1 cellular context compared by ENCODE assay signal in genomic region chr5:135229679-135230132, GRCh38.
TF ChIP-seq lines count a peak whose summit lies in the region.

No MANE protein-coding gene starts in this region.

TF ChIP-seq in HepG2, 621 proteins besides CTCF, POLR2A, EP300 and RAD21 (continued from another document and continues in another):
- TF ChIP-seq, protein P1, sequence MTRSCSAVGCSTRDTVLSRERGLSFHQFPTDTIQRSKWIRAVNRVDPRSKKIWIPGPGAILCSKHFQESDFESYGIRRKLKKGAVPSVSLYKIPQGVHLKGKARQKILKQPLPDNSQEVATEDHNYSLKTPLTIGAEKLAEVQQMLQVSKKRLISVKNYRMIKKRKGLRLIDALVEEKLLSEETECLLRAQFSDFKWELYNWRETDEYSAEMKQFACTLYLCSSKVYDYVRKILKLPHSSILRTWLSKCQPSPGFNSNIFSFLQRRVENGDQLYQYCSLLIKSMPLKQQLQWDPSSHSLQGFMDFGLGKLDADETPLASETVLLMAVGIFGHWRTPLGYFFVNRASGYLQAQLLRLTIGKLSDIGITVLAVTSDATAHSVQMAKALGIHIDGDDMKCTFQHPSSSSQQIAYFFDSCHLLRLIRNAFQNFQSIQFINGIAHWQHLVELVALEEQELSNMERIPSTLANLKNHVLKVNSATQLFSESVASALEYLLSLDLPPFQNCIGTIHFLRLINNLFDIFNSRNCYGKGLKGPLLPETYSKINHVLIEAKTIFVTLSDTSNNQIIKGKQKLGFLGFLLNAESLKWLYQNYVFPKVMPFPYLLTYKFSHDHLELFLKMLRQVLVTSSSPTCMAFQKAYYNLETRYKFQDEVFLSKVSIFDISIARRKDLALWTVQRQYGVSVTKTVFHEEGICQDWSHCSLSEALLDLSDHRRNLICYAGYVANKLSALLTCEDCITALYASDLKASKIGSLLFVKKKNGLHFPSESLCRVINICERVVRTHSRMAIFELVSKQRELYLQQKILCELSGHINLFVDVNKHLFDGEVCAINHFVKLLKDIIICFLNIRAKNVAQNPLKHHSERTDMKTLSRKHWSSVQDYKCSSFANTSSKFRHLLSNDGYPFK (CRISPR knock-in tag; IDR thresholded peaks at IDR 0.05; ENCODE audit: borderline replicate concordance): 0 out of 2 replicates have a peak, but pooled peaks have one; percentile 22
- peak; percentile 22; the same call in 1 of the 2 replicates for TF ChIP-seq PITX1 (CRISPR knock-in tag; IDR thresholded peaks at IDR 0.05)
- TF ChIP-seq ZNF639 (CRISPR knock-in tag; conservative IDR thresholded peaks at IDR 0.05): no peak
- no peak for TF ChIP-seq GPN1 (CRISPR knock-in tag; IDR thresholded peaks at IDR 0.05; ENCODE audit: borderline replicate concordance)
- no peak for TF ChIP-seq ZNF609 (CRISPR knock-in tag; IDR thresholded peaks at IDR 0.05; ENCODE audit: borderline replicate concordance)
- TF ChIP-seq, protein P2, sequence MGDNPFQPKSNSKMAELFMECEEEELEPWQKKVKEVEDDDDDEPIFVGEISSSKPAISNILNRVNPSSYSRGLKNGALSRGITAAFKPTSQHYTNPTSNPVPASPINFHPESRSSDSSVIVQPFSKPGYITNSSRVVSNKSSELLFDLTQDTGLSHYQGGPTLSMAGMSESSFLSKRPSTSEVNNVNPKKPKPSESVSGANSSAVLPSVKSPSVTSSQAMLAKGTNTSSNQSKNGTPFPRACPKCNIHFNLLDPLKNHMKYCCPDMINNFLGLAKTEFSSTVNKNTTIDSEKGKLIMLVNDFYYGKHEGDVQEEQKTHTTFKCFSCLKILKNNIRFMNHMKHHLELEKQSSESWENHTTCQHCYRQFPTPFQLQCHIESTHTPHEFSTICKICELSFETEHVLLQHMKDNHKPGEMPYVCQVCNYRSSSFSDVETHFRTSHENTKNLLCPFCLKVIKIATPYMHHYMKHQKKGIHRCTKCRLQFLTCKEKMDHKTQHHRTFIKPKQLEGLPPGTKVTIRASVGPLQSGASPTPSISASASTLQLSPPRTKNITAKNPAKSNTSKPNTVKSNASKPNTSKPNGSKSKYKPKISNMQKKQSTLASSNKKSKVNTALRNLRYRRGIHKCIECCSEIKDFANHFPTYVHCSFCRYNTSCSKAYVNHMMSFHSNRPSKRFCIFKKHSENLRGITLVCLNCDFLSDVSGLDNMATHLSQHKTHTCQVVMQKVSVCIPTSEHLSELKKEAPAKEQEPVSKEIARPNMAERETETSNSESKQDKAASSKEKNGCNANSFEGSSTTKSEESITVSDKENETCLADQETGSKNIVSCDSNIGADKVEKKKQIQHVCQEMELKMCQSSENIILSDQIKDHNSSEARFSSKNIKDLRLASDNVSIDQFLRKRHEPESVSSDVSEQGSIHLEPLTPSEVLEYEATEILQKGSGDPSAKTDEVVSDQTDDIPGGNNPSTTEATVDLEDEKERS (CRISPR knock-in tag; IDR thresholded peaks at IDR 0.05): peak; percentile 89; the same call in 1 of the 2 replicates
- no peak for TF ChIP-seq ZNF510 (CRISPR knock-in tag; IDR thresholded peaks at IDR 0.05; ENCODE audit: low read depth)
- 0 out of 2 replicates have a peak, but pooled peaks have one; percentile 32 for TF ChIP-seq ZFY (CRISPR knock-in tag; IDR thresholded peaks at IDR 0.05)
- TF ChIP-seq ZNF235 (CRISPR knock-in tag; IDR thresholded peaks at IDR 0.05; ENCODE audit: borderline replicate concordance): no peak
- TF ChIP-seq, protein P3, sequence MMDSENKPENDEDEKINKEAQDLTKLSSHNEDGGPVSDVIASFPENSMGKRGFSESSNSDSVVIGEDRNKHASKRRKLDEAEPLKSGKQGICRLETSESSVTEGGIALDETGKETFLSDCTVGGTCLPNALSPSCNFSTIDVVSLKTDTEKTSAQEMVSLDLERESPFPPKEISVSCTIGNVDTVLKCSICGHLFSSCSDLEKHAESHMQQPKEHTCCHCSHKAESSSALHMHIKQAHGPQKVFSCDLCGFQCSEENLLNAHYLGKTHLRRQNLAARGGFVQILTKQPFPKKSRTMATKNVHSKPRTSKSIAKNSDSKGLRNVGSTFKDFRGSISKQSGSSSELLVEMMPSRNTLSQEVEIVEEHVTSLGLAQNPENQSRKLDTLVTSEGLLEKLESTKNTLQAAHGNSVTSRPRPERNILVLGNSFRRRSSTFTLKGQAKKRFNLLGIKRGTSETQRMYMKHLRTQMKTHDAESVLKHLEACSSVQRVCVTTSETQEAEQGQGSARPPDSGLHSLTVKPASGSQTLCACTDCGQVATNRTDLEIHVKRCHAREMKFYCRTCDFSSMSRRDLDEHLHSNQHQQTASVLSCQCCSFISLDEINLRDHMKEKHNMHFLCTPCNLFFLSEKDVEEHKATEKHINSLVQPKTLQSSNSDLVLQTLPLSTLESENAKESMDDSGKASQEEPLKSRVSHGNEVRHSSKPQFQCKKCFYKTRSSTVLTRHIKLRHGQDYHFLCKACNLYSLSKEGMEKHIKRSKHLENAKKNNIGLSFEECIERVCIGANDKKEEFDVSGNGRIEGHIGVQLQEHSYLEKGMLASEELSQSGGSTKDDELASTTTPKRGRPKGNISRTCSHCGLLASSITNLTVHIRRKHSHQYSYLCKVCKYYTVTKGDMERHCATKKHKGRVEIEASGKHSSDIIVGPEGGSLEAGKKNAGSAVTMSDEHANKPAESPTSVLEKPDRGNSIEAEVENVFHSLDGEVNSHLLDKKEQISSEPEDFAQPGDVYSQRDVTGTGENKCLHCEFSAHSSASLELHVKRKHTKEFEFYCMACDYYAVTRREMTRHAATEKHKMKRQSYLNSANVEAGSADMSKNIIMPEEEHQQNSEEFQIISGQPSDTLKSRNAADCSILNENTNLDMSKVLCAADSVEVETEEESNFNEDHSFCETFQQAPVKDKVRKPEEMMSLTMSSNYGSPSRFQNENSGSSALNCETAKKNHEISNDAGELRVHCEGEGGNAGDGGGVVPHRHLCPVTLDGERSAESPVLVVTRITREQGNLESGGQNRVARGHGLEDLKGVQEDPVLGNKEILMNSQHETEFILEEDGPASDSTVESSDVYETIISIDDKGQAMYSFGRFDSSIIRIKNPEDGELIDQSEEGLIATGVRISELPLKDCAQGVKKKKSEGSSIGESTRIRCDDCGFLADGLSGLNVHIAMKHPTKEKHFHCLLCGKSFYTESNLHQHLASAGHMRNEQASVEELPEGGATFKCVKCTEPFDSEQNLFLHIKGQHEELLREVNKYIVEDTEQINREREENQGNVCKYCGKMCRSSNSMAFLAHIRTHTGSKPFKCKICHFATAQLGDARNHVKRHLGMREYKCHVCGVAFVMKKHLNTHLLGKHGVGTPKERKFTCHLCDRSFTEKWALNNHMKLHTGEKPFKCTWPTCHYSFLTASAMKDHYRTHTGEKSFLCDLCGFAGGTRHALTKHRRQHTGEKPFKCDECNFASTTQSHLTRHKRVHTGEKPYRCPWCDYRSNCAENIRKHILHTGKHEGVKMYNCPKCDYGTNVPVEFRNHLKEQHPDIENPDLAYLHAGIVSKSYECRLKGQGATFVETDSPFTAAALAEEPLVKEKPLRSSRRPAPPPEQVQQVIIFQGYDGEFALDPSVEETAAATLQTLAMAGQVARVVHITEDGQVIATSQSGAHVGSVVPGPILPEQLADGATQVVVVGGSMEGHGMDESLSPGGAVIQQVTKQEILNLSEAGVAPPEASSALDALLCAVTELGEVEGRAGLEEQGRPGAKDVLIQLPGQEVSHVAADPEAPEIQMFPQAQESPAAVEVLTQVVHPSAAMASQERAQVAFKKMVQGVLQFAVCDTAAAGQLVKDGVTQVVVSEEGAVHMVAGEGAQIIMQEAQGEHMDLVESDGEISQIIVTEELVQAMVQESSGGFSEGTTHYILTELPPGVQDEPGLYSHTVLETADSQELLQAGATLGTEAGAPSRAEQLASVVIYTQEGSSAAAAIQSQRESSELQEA (CRISPR knock-in tag; IDR thresholded peaks at IDR 0.05; ENCODE audit: not compliant biosample characterization): no peak
- 0 out of 2 replicates have a peak, but pooled peaks have one; percentile 40 for TF ChIP-seq ZNF224 (CRISPR knock-in tag; IDR thresholded peaks at IDR 0.05)
- no peak for TF ChIP-seq SMAD1 (CRISPR knock-in tag; IDR thresholded peaks at IDR 0.05; ENCODE audit: borderline replicate concordance, low read depth)
- TF ChIP-seq MEIS2 (CRISPR knock-in tag; IDR thresholded peaks at IDR 0.05): peak; percentile 68; the same call in 1 of the 2 replicates
- no peak for TF ChIP-seq RBM22 (optimal IDR thresholded peaks at IDR 0.05; ENCODE audit: low read length)
- TF ChIP-seq ZNF382 (CRISPR knock-in tag; IDR thresholded peaks at IDR 0.05; ENCODE audit: borderline replicate concordance): no peak
- TF ChIP-seq BCL6 (CRISPR knock-in tag; IDR thresholded peaks at IDR 0.05): peak; percentile 43; the same call in 1 of the 2 replicates
- TF ChIP-seq, protein P4, sequence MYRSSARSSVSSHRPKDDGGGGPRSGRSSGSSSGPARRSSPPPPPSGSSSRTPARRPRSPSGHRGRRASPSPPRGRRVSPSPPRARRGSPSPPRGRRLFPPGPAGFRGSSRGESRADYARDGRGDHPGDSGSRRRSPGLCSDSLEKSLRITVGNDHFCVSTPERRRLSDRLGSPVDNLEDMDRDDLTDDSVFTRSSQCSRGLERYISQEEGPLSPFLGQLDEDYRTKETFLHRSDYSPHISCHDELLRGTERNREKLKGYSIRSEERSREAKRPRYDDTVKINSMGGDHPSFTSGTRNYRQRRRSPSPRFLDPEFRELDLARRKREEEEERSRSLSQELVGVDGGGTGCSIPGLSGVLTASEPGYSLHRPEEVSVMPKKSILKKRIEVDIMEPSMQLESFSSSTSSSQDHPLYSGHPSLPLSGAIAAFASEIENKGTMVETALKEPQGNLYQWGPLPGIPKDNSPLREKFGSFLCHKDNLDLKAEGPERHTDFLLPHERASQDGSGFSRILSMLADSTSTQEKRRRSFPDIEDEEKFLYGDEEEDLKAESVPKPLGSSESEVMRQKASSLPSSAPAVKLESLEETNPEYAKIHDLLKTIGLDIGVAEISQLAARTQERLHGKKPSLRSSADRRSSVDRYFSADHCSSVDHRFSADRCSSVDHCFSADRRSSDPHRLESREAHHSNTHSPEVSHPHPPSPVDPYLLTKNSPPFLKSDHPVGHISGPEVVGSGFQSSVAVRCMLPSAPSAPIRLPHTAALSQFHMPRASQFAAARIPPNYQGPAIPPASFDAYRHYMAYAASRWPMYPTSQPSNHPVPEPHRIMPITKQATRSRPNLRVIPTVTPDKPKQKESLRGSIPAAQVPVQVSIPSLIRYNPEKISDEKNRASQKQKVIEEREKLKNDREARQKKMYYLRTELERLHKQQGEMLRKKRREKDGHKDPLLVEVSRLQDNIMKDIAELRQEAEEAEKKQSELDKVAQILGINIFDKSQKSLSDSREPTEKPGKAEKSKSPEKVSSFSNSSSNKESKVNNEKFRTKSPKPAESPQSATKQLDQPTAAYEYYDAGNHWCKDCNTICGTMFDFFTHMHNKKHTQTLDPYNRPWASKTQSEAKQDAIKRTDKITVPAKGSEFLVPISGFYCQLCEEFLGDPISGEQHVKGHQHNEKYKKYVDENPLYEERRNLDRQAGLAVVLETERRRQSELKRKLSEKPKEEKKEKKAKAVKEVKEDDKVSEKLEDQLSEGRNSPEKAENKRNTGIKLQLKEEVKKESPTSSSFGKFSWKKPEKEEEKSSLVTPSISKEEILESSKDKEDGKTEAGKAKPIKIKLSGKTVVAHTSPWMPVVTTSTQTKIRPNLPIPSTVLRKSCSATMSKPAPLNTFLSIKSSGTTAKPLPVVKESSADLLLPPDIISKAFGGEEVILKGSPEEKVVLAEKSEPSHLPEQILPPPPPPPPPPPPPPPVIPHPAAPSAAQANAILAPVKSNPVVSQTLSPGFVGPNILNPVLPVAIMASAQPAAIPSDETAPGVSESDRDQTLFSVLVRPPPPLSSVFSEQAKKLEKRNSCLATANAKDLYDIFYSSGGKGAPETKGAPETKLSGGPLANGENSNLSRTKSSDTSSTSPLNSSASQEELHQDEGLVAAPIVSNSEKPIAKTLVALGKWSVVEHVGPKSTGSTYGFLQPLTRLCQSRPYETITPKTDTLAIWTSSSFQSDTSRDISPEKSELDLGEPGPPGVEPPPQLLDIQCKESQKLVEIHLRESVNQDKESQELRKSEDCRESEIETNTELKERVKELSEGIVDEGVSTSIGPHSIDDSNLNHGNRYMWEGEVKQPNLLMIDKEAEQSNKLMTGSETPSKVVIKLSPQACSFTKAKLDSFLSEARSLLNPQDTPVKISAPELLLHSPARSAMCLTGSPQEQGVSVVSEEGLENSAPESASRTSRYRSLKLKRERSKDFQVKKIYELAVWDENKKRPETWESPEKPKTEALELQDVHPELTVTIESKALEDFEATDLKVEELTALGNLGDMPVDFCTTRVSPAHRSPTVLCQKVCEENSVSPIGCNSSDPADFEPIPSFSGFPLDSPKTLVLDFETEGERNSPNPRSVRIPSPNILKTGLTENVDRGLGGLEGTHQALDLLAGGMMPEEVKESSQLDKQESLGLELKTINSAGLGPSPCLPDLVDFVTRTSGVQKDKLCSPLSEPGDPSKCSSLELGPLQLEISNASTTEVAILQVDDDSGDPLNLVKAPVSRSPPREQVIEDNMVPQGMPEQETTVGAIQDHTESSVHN (CRISPR knock-in tag; IDR thresholded peaks at IDR 0.05): no peak
- no peak for TF ChIP-seq MAFF (IDR thresholded peaks at IDR 0.05; ENCODE audit: low read depth, low read length)
